In genomic region chr3:33334364-33334763, GRCh38 we compare ENCODE assay signal across 23 cellular contexts. TPM values are rescaled to one million over a fixed set of nuclear protein-coding genes. Genes with fewer than 3 reads are reported as not detected.
"Had no signal": no experiment of that assay in that cellular context is flagged by ENCODE, and none has a peak within 500 bp of the region (broad histone marks: within the 10 kb centered on the region; RNA-seq: fewer than 3 reads in every experiment).

No MANE protein-coding gene starts in this region.

- H3K4me3 Mint-ChIP-seq: mesothelial cell of epicardium; naive thymus-derived CD8-positive, alpha-beta T cell had no signal

- H2AFZ ChIP-seq: hepatocyte had no signal

- FAIRE-seq: endothelial cell of umbilical vein, frontal cortex, islet of Langerhans, keratinocyte had no signal

- H3K4me3 ChIP-seq: coronary artery, dorsolateral prefrontal cortex, esophagus muscularis mucosa, gastroesophageal sphincter, heart left ventricle, hepatocyte, left lung, lower lobe of right lung, mucosa of descending colon had no signal

- H3K4me2 ChIP-seq: hepatocyte had no signal

- H3K27ac ChIP-seq: coronary artery, dorsolateral prefrontal cortex, esophagus muscularis mucosa, foreskin keratinocyte, gastroesophageal sphincter, heart left ventricle, hepatocyte, left lung, lower lobe of right lung had no signal

- H3K79me2 ChIP-seq: hepatocyte had no signal

- H3K36me3 ChIP-seq: esophagus muscularis mucosa, gastroesophageal sphincter, heart left ventricle, left lung, lower lobe of right lung had no signal

- H3K27me3 ChIP-seq: dorsolateral prefrontal cortex, esophagus muscularis mucosa, foreskin keratinocyte, gastroesophageal sphincter, heart left ventricle, hepatocyte, left lung had no signal

- H3K27ac Mint-ChIP-seq: mesothelial cell of epicardium; naive B cell; naive thymus-derived CD8-positive, alpha-beta T cell had no signal

- H3K4me1 Mint-ChIP-seq: mesothelial cell of epicardium; naive B cell; naive thymus-derived CD8-positive, alpha-beta T cell had no signal

- H3K4me1 ChIP-seq: esophagus muscularis mucosa, foreskin keratinocyte, gastroesophageal sphincter, heart left ventricle, left lung, lower lobe of right lung had no signal

- ATAC-seq: foreskin keratinocyte; gastroesophageal sphincter; heart left ventricle; left cardiac atrium; left lung; left ventricle myocardium superior; lower lobe of right lung; mucosa of descending colon; naive thymus-derived CD8-positive, alpha-beta T cell had no signal

- DNase-seq: dermis blood vessel endothelial cell; dorsolateral prefrontal cortex; effector CD4-positive, alpha-beta T cell; effector memory CD4-positive, alpha-beta T cell; foreskin keratinocyte; heart left ventricle; left cardiac atrium; left lung; left ventricle myocardium superior; lower lobe of right lung; mesenchymal stem cell; mucosa of descending colon; naive B cell; naive thymus-derived CD8-positive, alpha-beta T cell had no signal

RNA-seq across cellular contexts. Expression of gene FBXL2, which starts 57.1 kb away (rescaled TPM):
- total RNA-seq: naive thymus-derived CD8-positive, alpha-beta T cell had no signal
